In genomic region chr1:38334930-38335592, GRCh38 we compare ENCODE assay signal across 20 cellular contexts.
DNase-seq lines count a peak whose midpoint lies in the region; ATAC-seq and TF ChIP-seq lines count a peak whose summit lies in the region.
"Had no signal": no experiment of that assay in that cellular context is flagged by ENCODE, and none has a peak within 500 bp of the region (broad histone marks: within the 10 kb centered on the region; RNA-seq: fewer than 3 reads in every experiment).

No MANE protein-coding gene starts in this region.

- H3K27ac ChIP-seq in HEK293 (ENCODE audit: extremely low read depth, low read depth, low read length): no peak overlapping the region
- H3K27ac ChIP-seq: body of pancreas, spleen, stomach had no signal

- no peaks in the 10 kb centered on the region for H3K9me3 ChIP-seq in HEK293 (ENCODE audit: control insufficient read depth, insufficient read depth, low read depth, low read length)
- H3K9me3 ChIP-seq: body of pancreas, spleen, stomach had no signal

- no peaks in the 10 kb centered on the region for H3K36me3 Mint-ChIP-seq in activated T-cell treated with anti-CD3 and anti-CD28 coated beads, Interleukin-2, amount 50 U/mL, for 24 hours (ENCODE audit: low read depth)
- no peaks in the 10 kb centered on the region for H3K36me3 Mint-ChIP-seq in activated T-helper 17 cell treated with anti-CD3 and anti-CD28 coated beads, Interleukin-2, amount 50 U/mL, for 72 hours (ENCODE audit: low read depth)
- H3K36me3 Mint-ChIP-seq: activated naive CD8-positive, alpha-beta T cell; CD8-positive, alpha-beta T cell had no signal

- TF ChIP-seq CTCF in HEK293 (tag by site-specific recombination; IDR thresholded peaks at IDR 0.05) (no peak), GM13977 (IDR thresholded peaks at IDR 0.05; ENCODE audit: extremely low read depth, insufficient read depth, missing control alignments) (no peak)

- in situ Hi-C loops in GM13977 (cut with MboI; ENCODE audit: low pct_unique_long_range_greater_than_20kb, low sequenced_read_pairs, unreplicated experiment): no loop called here

- H3K4me3 ChIP-seq in HEK293 (ENCODE audit: low read depth, low read length): no peak overlapping the region
- H3K4me3 ChIP-seq: body of pancreas, spleen, stomach had no signal

- peak; percentile 42 for ATAC-seq in activated T-helper 17 cell treated with anti-CD3 and anti-CD28 coated beads, Interleukin-2, amount 50 U/mL, for 72 hours (replicated peaks)
- ATAC-seq: body of pancreas; CD8-positive, alpha-beta T cell had no signal

- H3K9me3 Mint-ChIP-seq in activated T-cell treated with anti-CD3 and anti-CD28 coated beads, Interleukin-2, amount 50 U/mL, for 24 hours: no peaks in the 10 kb centered on the region
- no peaks in the 10 kb centered on the region for H3K9me3 Mint-ChIP-seq in activated T-helper 17 cell treated with anti-CD3 and anti-CD28 coated beads, Interleukin-2, amount 50 U/mL, for 72 hours
- H3K9me3 Mint-ChIP-seq: CD8-positive, alpha-beta T cell had no signal

- H3K4me1 Mint-ChIP-seq in activated T-cell treated with anti-CD3 and anti-CD28 coated beads, Interleukin-2, amount 50 U/mL, for 24 hours (ENCODE audit: low read depth): peaks cover 8% of the 10 kb centered on the region
- H3K4me1 Mint-ChIP-seq in activated T-helper 17 cell treated with anti-CD3 and anti-CD28 coated beads, Interleukin-2, amount 50 U/mL, for 72 hours: peaks cover 5% of the 10 kb centered on the region
- H3K4me1 Mint-ChIP-seq: neural crest cell had no signal

- H3K36me3 ChIP-seq in HEK293 (ENCODE audit: control insufficient read depth in 2 of 2, insufficient read depth in 1 of 2, low read length in 2 of 2): no peaks in the 10 kb centered on the region
- H3K36me3 ChIP-seq: spleen, stomach had no signal

- H3K27me3 Mint-ChIP-seq in activated T-cell treated with anti-CD3 and anti-CD28 coated beads, Interleukin-2, amount 50 U/mL, for 24 hours: peaks cover 42% of the 10 kb centered on the region
- H3K27me3 Mint-ChIP-seq in activated T-helper 17 cell treated with anti-CD3 and anti-CD28 coated beads, Interleukin-2, amount 50 U/mL, for 72 hours: peaks cover 26% of the 10 kb centered on the region

- no peaks in the 10 kb centered on the region for H3K4me1 ChIP-seq in HEK293 (ENCODE audit: control insufficient read depth, insufficient read depth, low read length)
- H3K4me1 ChIP-seq: body of pancreas, stomach had no signal

- POLR2A ChIA-PET in HEK293 (lab: Yijun Ruan, JAX): no interaction called here

- H3K27ac Mint-ChIP-seq in activated T-cell treated with anti-CD3 and anti-CD28 coated beads, Interleukin-2, amount 50 U/mL, for 24 hours: no peak overlapping the region
- H3K27ac Mint-ChIP-seq in activated T-helper 17 cell treated with anti-CD3 and anti-CD28 coated beads, Interleukin-2, amount 50 U/mL, for 72 hours: no peak overlapping the region
- H3K27ac Mint-ChIP-seq: activated naive CD8-positive, alpha-beta T cell; CD8-positive, alpha-beta T cell; dendritic cell treated with granulocyte-macrophage colony-stimulating factor and Interleukin-4, amounts not matched to agents 40 ng/mL and 50 ng/mL, for 4 days had no signal

- DNase-seq in activated T-cell treated with anti-CD3 and anti-CD28 coated beads for 48 hours (ENCODE audit: low read depth) (peak; percentile 29), GM13977 (ENCODE audit: low spot score) (no peak), activated gamma-delta T cell treated with Interleukin-2 at 50 U/mL for 16 hours (no peak), NCI-H187 treated with DMSO at 0.1 percent for 48 hours (lab: John Stamatoyannopoulos, UW) (no peak)
- DNase-seq in activated T-cell treated with anti-CD3 and anti-CD28 coated beads, Interleukin-2, amount 50 U/mL, for 24 hours: no peak
- DNase-seq in stimulated activated CD8-positive, alpha-beta memory T cell treated with anti-CD3 and anti-CD28 coated beads, Interleukin-4, amount 100 ng/mL, for 48 hours: peak; percentile 38
- DNase-seq: CD8-positive, alpha-beta T cell; DMS53; Kasumi-1; midbrain; NCI-H1436 treated with DMSO at 0.1 percent for 48 hours; NCI-H2171 treated with DMSO at 0.1 percent for 48 hours; spleen; stomach had no signal

- no peak overlapping the region for H3K4me3 Mint-ChIP-seq in activated T-cell treated with anti-CD3 and anti-CD28 coated beads, Interleukin-2, amount 50 U/mL, for 24 hours
- no peak overlapping the region for H3K4me3 Mint-ChIP-seq in activated T-helper 17 cell treated with anti-CD3 and anti-CD28 coated beads, Interleukin-2, amount 50 U/mL, for 72 hours
- H3K4me3 Mint-ChIP-seq: activated naive CD8-positive, alpha-beta T cell; CD8-positive, alpha-beta T cell; dendritic cell treated with granulocyte-macrophage colony-stimulating factor and Interleukin-4, amounts not matched to agents 40 ng/mL and 50 ng/mL, for 4 days; neural crest cell had no signal

- CTCF ChIA-PET in HEK293 (lab: Yijun Ruan, JAX): interaction anchor here (0.7 kb wide), 1 partner anchor 36 kb away, joined by 3 read pairs; no protein-coding TSS in a partner anchor

TF ChIP-seq in HEK293, 187 proteins besides CTCF, POLR2A, EP300 and RAD21:
- TF ChIP-seq ZFHX2 (tag by site-specific recombination; conservative IDR thresholded peaks at IDR 0.05) (peak; percentile 92), ZNF792 (tag by site-specific recombination; IDR thresholded peaks at IDR 0.05) (no peak), KLF17 (tag by site-specific recombination; IDR thresholded peaks at IDR 0.05) (peak; percentile 72), ZNF521 (tag by site-specific recombination; IDR thresholded peaks at IDR 0.05) (no peak), ZNF211 (tag by site-specific recombination; IDR thresholded peaks at IDR 0.05; ENCODE audit: low read depth) (no peak), ZNF18 (tag by site-specific recombination; IDR thresholded peaks at IDR 0.05) (no peak), EGR2 (tag by site-specific recombination; IDR thresholded peaks at IDR 0.05; ENCODE audit: low read depth) (peak; percentile 92), ZNF398 (tag by site-specific recombination; IDR thresholded peaks at IDR 0.05) (no peak)

Comparison
In these comparisons a context has a peak if more than half of its experiments do, and no peak if none do; other contexts are left out.
1. DNase-seq: peak in activated T-cell treated with anti-CD3 and anti-CD28 coated beads for 48 hours (single experiment) and stimulated activated CD8-positive, alpha-beta memory T cell treated with anti-CD3 and anti-CD28 coated beads, Interleukin-4, amount 100 ng/mL, for 48 hours (single experiment); none in activated T-cell treated with anti-CD3 and anti-CD28 coated beads, Interleukin-2, amount 50 U/mL, for 24 hours (single experiment), GM13977 (single experiment), activated gamma-delta T cell treated with Interleukin-2 at 50 U/mL for 16 hours (single experiment) and NCI-H187 treated with DMSO at 0.1 percent for 48 hours (single experiment).